8 cellular contexts compared by ENCODE assay signal in the genomic region with DNA sequence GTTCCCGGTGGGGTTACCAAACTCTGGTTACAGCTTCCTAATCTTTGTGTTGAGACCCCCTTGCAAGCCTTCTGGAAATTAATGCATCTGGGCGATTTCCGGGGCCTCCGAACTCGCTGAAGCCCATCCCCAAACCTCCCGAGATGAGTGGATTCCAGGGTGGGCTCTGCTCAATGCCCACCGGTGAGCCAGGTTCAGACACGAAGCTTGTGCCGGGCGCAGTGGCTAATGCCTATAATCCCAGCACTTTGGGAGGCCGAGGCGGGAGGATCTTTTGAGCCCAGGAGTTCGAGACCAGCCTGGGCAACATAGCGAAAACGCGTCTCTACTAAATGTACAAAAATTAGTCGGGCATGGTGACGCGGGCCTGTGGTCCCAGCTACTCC. TPM values are rescaled to one million over a fixed set of nuclear protein-coding genes. Genes with fewer than 3 reads are reported as not detected.
A peak's percentile ranks its signal among the peaks of the same experiment; 100 is the strongest.
DNase-seq lines count a peak whose midpoint lies in the region; ATAC-seq and TF ChIP-seq lines count a peak whose summit lies in the region.

No MANE protein-coding gene starts in this region.

- TF ChIP-seq EP300 in gastroesophageal sphincter (IDR thresholded peaks at IDR 0.05) = no peak

- WGBS in gastroesophageal sphincter (ENCODE audit: low coverage in 1 of 2), 2 donors = 68% methylated on average over 14 of the region's 19 CpGs; no CpG with 5 or more reads in 1 of the 2 donors

- H3K27ac ChIP-seq in gastroesophageal sphincter = peak overlapping the region; percentile 0 to 90 (median 89)
- H3K27ac ChIP-seq in rectal smooth muscle tissue (ENCODE audit: low read depth, low read length) = peak overlapping the region; percentile 86

- H3K4me3 ChIP-seq in WI38 (ENCODE audit: low read depth, low read length) (peak overlapping the region; percentile 42), gastroesophageal sphincter (peak overlapping the region; percentile 72 to 88), rectal smooth muscle tissue (ENCODE audit: low read length) (peak overlapping the region; percentile 82)

- H3K9me3 ChIP-seq in ES-I3 (ENCODE audit: control insufficient read depth, insufficient read depth, low read length) (no peaks in the 10 kb centered on the region), gastroesophageal sphincter (no peaks in the 10 kb centered on the region)

- no peak for TF ChIP-seq CTCF in WI38 (IDR thresholded peaks at IDR 0.05; ENCODE audit: low read depth, low read length)
- no peak for TF ChIP-seq CTCF in gastroesophageal sphincter (IDR thresholded peaks at IDR 0.05)

- no peak for DNase-seq in hepatic stellate cell (ENCODE audit: low spot score)
- DNase-seq in midbrain (lab: John Stamatoyannopoulos, UW) = no peak
- DNase-seq in HuH-7 (ENCODE audit: low spot score) = no peak
- DNase-seq in retina = no peak

- TF ChIP-seq POLR2A in gastroesophageal sphincter (IDR thresholded peaks at IDR 0.05) = no peak

- no peak for ATAC-seq in gastroesophageal sphincter

- H3K27me3 ChIP-seq in gastroesophageal sphincter (no peaks in the 10 kb centered on the region), rectal smooth muscle tissue (ENCODE audit: control insufficient read depth, insufficient read depth, low read length) (no peaks in the 10 kb centered on the region)

- H3K9ac ChIP-seq in ES-I3 (ENCODE audit: low read depth, low read length) = peak overlapping the region; percentile 60; the same call in 1 of the 2 replicates
- no peak overlapping the region for H3K9ac ChIP-seq in rectal smooth muscle tissue (ENCODE audit: low read length)

- H3K4me1 ChIP-seq in ES-I3 (ENCODE audit: insufficient read depth, low read length) (peaks cover 8% of the 10 kb centered on the region; the same call in 1 of the 2 replicates), gastroesophageal sphincter (peaks cover 3 to 49% (median 5%) of the 10 kb centered on the region in 3 donors), rectal smooth muscle tissue (ENCODE audit: control insufficient read depth, insufficient read depth, low read length) (no peaks in the 10 kb centered on the region)

- no peaks in the 10 kb centered on the region for H3K36me3 ChIP-seq in ES-I3 (ENCODE audit: insufficient read depth, low read length)
- H3K36me3 ChIP-seq in gastroesophageal sphincter = no peaks in the 10 kb centered on the region
- no peaks in the 10 kb centered on the region for H3K36me3 ChIP-seq in rectal smooth muscle tissue (ENCODE audit: control insufficient read depth, insufficient read depth, low read length)

RNA-seq across cellular contexts. Expression of gene HACD4, which starts 0.4 kb away (rescaled TPM):
- total RNA-seq in gastroesophageal sphincter = 10 to 100 TPM in 3 of 4 donors, 1 to 10 TPM in 1; 9.8 to 23.9 (median 16.9) TPM

RNA-seq across cellular contexts. Expression of gene IFNB1, which starts 45.9 kb away (rescaled TPM):
- total RNA-seq in gastroesophageal sphincter = not detected
